Comparison of ENCODE assay signal across 13 cellular contexts in genomic region chr16:75247249-75247648, GRCh38. TPM values are rescaled to one million over a fixed set of nuclear protein-coding genes. Genes with fewer than 3 reads are reported as not detected.
DNase-seq lines count a peak whose midpoint lies in the region; ATAC-seq and TF ChIP-seq lines count a peak whose summit lies in the region.
"Had no signal": no experiment of that assay in that cellular context is flagged by ENCODE, and none has a peak within 500 bp of the region (broad histone marks: within the 10 kb centered on the region; RNA-seq: fewer than 3 reads in every experiment).

No MANE protein-coding gene starts in this region.

- peak overlapping the region; percentile 72 for H3K4me3 Mint-ChIP-seq in glutamatergic neuron (ENCODE audit: unreplicated experiment)
- H3K4me3 Mint-ChIP-seq in activated T-cell treated with anti-CD3 and anti-CD28 coated beads, Interleukin-2, amount 50 U/mL, for 4 hours = no peak overlapping the region
- H3K4me3 Mint-ChIP-seq: memory B cell had no signal

- 94% methylated on average over 13 of the region's 13 CpGs; no CpG with 5 or more reads in 1 of the 2 donors for WGBS in upper lobe of left lung, 2 donors

- peaks cover 0 to 8% (median 4%) of the 10 kb centered on the region in 4 donors for H3K36me3 ChIP-seq in upper lobe of left lung

- TF ChIP-seq EP300 in upper lobe of left lung (IDR thresholded peaks at IDR 0.05) = no peak

- TF ChIP-seq CTCF in glutamatergic neuron (IDR thresholded peaks at IDR 0.05; ENCODE audit: partially characterized antibody, unreplicated experiment) (no peak), upper lobe of left lung (IDR thresholded peaks at IDR 0.05) (no peak)

- H3K27me3 Mint-ChIP-seq in glutamatergic neuron (ENCODE audit: unreplicated experiment) = peaks cover 33% of the 10 kb centered on the region
- H3K27me3 Mint-ChIP-seq in activated T-cell treated with anti-CD3 and anti-CD28 coated beads, Interleukin-2, amount 50 U/mL, for 4 hours (ENCODE audit: low read depth) = peaks cover 26% of the 10 kb centered on the region

- H3K27ac Mint-ChIP-seq in glutamatergic neuron (ENCODE audit: unreplicated experiment) = peak overlapping the region; percentile 73
- H3K27ac Mint-ChIP-seq: activated naive CD4-positive, alpha-beta T cell treated with anti-CD3 and anti-CD28 coated beads, Interleukin-2, amount 50 U/mL, for 72 hours; memory B cell had no signal

- no peaks in the 10 kb centered on the region for H3K36me3 Mint-ChIP-seq in glutamatergic neuron (ENCODE audit: unreplicated experiment)
- no peaks in the 10 kb centered on the region for H3K36me3 Mint-ChIP-seq in activated T-cell treated with anti-CD3 and anti-CD28 coated beads, Interleukin-2, amount 50 U/mL, for 4 hours (ENCODE audit: insufficient read depth)
- H3K36me3 Mint-ChIP-seq: activated naive CD4-positive, alpha-beta T cell treated with anti-CD3 and anti-CD28 coated beads, Interleukin-2, amount 50 U/mL, for 72 hours; memory B cell had no signal

- H3K4me3 ChIP-seq in upper lobe of left lung = no peak overlapping the region
- H3K4me3 ChIP-seq: HAP-1 had no signal

- H3K9me3 ChIP-seq in upper lobe of left lung = no peaks in the 10 kb centered on the region
- H3K9me3 ChIP-seq: HAP-1 had no signal

- H3K4me1 ChIP-seq in upper lobe of left lung = peaks cover 75 to 84% (median 81%) of the 10 kb centered on the region in 4 donors

- ATAC-seq in upper lobe of left lung (ENCODE audit: low FRiP score in 2 of 2) = no peak
- no peak for ATAC-seq in activated T-cell treated with anti-CD3 and anti-CD28 coated beads, Interleukin-2, amount 50 U/mL, for 4 hours
- ATAC-seq: activated naive CD4-positive, alpha-beta T cell treated with anti-CD3 and anti-CD28 coated beads, Interleukin-2, amount 50 U/mL, for 72 hours had no signal

- no peak for TF ChIP-seq POLR2A in upper lobe of left lung (IDR thresholded peaks at IDR 0.05)

- peaks cover 33% of the 10 kb centered on the region for H3K9me3 Mint-ChIP-seq in glutamatergic neuron (ENCODE audit: unreplicated experiment)
- no peaks in the 10 kb centered on the region for H3K9me3 Mint-ChIP-seq in activated T-cell treated with anti-CD3 and anti-CD28 coated beads, Interleukin-2, amount 50 U/mL, for 4 hours
- H3K9me3 Mint-ChIP-seq: activated naive CD4-positive, alpha-beta T cell treated with anti-CD3 and anti-CD28 coated beads, Interleukin-2, amount 50 U/mL, for 72 hours; memory B cell had no signal

- H3K27me3 ChIP-seq in upper lobe of left lung = peaks cover 0 to 6% (median 0%) of the 10 kb centered on the region in 4 donors

- DNase-seq in glutamatergic neuron (no peak), occipital lobe (lab: John Stamatoyannopoulos, UW) (peak; percentile 73), upper lobe of left lung (no peak), glomerular visceral epithelial cell (ENCODE audit: extremely low spot score) (no peak), DMS 273 treated with DMSO at 0.1 percent for 48 hours (lab: John Stamatoyannopoulos, UW) (no peak)
- DNase-seq in activated T-cell treated with anti-CD3 and anti-CD28 coated beads, Interleukin-2, amount 50 U/mL, for 4 hours = no peak
- DNase-seq: activated CD4-positive, alpha-beta T cell treated with anti-CD3 and anti-CD28 coated beads for 1 hour; NCI-H146 had no signal

- H3K27ac ChIP-seq in angular gyrus (ENCODE audit: low read depth, low read length) (peak overlapping the region; percentile 99), upper lobe of left lung (peak overlapping the region; percentile 91 to 95 (median 93))

- peaks cover 39% of the 10 kb centered on the region for H3K4me1 Mint-ChIP-seq in glutamatergic neuron (ENCODE audit: low read depth, unreplicated experiment)
- peaks cover 6% of the 10 kb centered on the region for H3K4me1 Mint-ChIP-seq in activated T-cell treated with anti-CD3 and anti-CD28 coated beads, Interleukin-2, amount 50 U/mL, for 4 hours (ENCODE audit: low read depth)

RNA-seq across cellular contexts. Expression of gene BCAR1, which starts 4.2 kb away (rescaled TPM):
- total RNA-seq in glutamatergic neuron (ENCODE audit: unreplicated experiment) (212 TPM), occipital lobe (15.4 TPM), upper lobe of left lung (10 to 100 TPM; 32.9 to 87.2 (median 61.7) TPM)
- 1 to 10 TPM; 1.5 to 4.3 (median 2.9) TPM for total RNA-seq in activated T-cell treated with anti-CD3 and anti-CD28 coated beads, Interleukin-2, amount 50 U/mL, for 4 hours

RNA-seq across cellular contexts. Expression of gene CTRB1, which starts 28.5 kb away (rescaled TPM):
- total RNA-seq in glutamatergic neuron (ENCODE audit: unreplicated experiment) (not detected), occipital lobe (not detected), upper lobe of left lung (10 to 100 TPM in 1 of 6 donors, 1 to 10 TPM in 1, not detected in 4; 5.1 to 11.3 TPM)
- total RNA-seq in activated T-cell treated with anti-CD3 and anti-CD28 coated beads, Interleukin-2, amount 50 U/mL, for 4 hours = 1 to 10 TPM; 2.2 to 5.5 (median 3.4) TPM
- total RNA-seq: activated naive CD4-positive, alpha-beta T cell treated with anti-CD3 and anti-CD28 coated beads, Interleukin-2, amount 50 U/mL, for 72 hours; Daoy had no signal

RNA-seq across cellular contexts. Expression of gene CTRB2, which starts 40.3 kb away (rescaled TPM):
- total RNA-seq in glutamatergic neuron (ENCODE audit: unreplicated experiment) = not detected
- not detected for total RNA-seq in occipital lobe
- total RNA-seq in upper lobe of left lung = 10 to 100 TPM in 1 of 6 donors, 1 to 10 TPM in 1, not detected in 4; 9.8 to 15.9 TPM
- 10 to 100 TPM in 1 of 3 donors, 1 to 10 TPM in 2; 5.5 to 10.3 (median 6.7) TPM for total RNA-seq in activated T-cell treated with anti-CD3 and anti-CD28 coated beads, Interleukin-2, amount 50 U/mL, for 4 hours
- total RNA-seq: activated naive CD4-positive, alpha-beta T cell treated with anti-CD3 and anti-CD28 coated beads, Interleukin-2, amount 50 U/mL, for 72 hours; Daoy had no signal
